8 cellular contexts compared by ENCODE assay signal in the genomic region with DNA sequence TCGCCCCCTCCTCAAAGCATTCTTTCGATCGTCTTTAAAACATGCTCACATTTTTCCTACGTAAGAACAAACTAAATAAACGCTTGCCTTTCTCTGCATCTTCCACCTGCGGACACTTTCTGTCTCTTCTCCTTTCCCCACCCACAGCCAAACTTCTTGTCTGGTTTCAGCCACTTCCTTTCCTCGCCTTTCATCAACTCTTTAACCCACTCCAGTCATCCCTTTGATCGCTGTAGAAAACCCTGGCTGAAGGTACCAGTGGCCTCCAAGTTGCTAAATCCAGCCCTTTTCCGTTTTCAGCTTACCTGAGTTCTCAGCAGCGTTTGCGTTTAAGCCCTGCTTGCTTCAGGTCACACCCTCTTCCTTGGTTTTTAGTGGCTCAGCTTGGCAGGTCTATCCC. TPM values are rescaled to one million over a fixed set of nuclear protein-coding genes. Genes with fewer than 3 reads are reported as not detected.
DNase-seq lines count a peak whose midpoint lies in the region; ATAC-seq and TF ChIP-seq lines count a peak whose summit lies in the region.

No MANE protein-coding gene starts in this region.

- TF ChIP-seq RAD21 in SK-N-SH (IDR thresholded peaks at IDR 0.05; ENCODE audit: low read length): no peak

- peaks cover 2% of the 10 kb centered on the region for H3F3A ChIP-seq in SK-N-SH (replicated peaks; ENCODE audit: insufficient read depth)

- peak overlapping the region; percentile 90 for H3K4me2 ChIP-seq in SK-N-SH

- peak overlapping the region; percentile 59 for H3K9ac ChIP-seq in SK-N-SH

- no peak for DNase-seq in BJ (ENCODE audit: low read depth)
- peak; percentile 34 to 36 for DNase-seq in HAP-1 (ENCODE audit: low spot score in 2 of 2)
- peak; percentile 27 for DNase-seq in SK-N-SH
- peak in 2 of 3 experiments; percentile 12 to 23 for DNase-seq in effector memory CD8-positive, alpha-beta T cell
- DNase-seq in naive thymus-derived CD8-positive, alpha-beta T cell: peak in 7 of 10 donors; percentile 3 to 46 (median 27)
- no peak for DNase-seq in left lobe of liver (ENCODE audit: low spot score)
- DNase-seq in COR-L47 (lab: John Stamatoyannopoulos, UW): no peak

- no peaks in the 10 kb centered on the region for H4K20me1 ChIP-seq in SK-N-SH (ENCODE audit: insufficient read depth)

- CTCF ChIA-PET in BJ (lab: Yijun Ruan, JAX): interaction anchor here (0.6 to 1.2 kb wide), 2 partner anchors 110 to 189 kb away, joined by 3 to 6 read pairs; no protein-coding TSS in a partner anchor
- CTCF ChIA-PET in SK-N-SH (lab: Yijun Ruan, JAX): no interaction called here

- peak overlapping the region; percentile 85 to 89 for H3K27ac Mint-ChIP-seq in effector memory CD8-positive, alpha-beta T cell
- peak overlapping the region; percentile 54 to 98 (median 94) for H3K27ac Mint-ChIP-seq in naive thymus-derived CD8-positive, alpha-beta T cell

- H3K4me3 ChIP-seq in BJ (ENCODE audit: low read depth, low read length) (peak overlapping the region; percentile 94), HAP-1 (peak overlapping the region; percentile 85), SK-N-SH (ENCODE audit: low read depth in 2 of 2, low read length in 1 of 2) (peak overlapping the region; percentile 61 to 71)

- peaks cover 2% of the 10 kb centered on the region for H3K36me3 ChIP-seq in BJ (ENCODE audit: control insufficient read depth, insufficient read depth, low read length)
- peaks cover 29% of the 10 kb centered on the region for H3K36me3 ChIP-seq in HAP-1 (replicated peaks)
- peaks cover 0 to 11% of the 10 kb centered on the region in 2 experiments for H3K36me3 ChIP-seq in SK-N-SH (replicated peaks in 1 of 2; ENCODE audit: control insufficient read depth in 1 of 2, insufficient read depth in 2 of 2, low read length in 1 of 2)

- H3K27me3 Mint-ChIP-seq in effector memory CD8-positive, alpha-beta T cell: no peaks in the 10 kb centered on the region
- no peaks in the 10 kb centered on the region for H3K27me3 Mint-ChIP-seq in naive thymus-derived CD8-positive, alpha-beta T cell

- POLR2A ChIA-PET in BJ (lab: Charles Lee): interaction anchor here (0.6 kb wide), 1 partner anchor 108 kb away, joined by 4 read pairs; no protein-coding TSS in a partner anchor
- POLR2A ChIA-PET in SK-N-SH (lab: Yijun Ruan, JAX): interaction anchor here (0.5 to 1.4 kb wide), 4 partner anchors 20 to 113 kb away, joined by 3 to 6 read pairs (median 4); no protein-coding TSS in a partner anchor
- POLR2A ChIA-PET in naive thymus-derived CD8-positive, alpha-beta T cell (lab: Charles Lee): interaction anchor here (0.6 to 1.8 kb wide), 11 partner anchors 16 to 201 kb away, joined by 3 to 18 read pairs (median 4); a partner anchor contains a TSS

- no peaks in the 10 kb centered on the region for H3K9me3 Mint-ChIP-seq in effector memory CD8-positive, alpha-beta T cell
- H3K9me3 Mint-ChIP-seq in naive thymus-derived CD8-positive, alpha-beta T cell: no peaks in the 10 kb centered on the region

- peaks cover 32 to 49% of the 10 kb centered on the region in 2 donors for H3K4me1 Mint-ChIP-seq in effector memory CD8-positive, alpha-beta T cell (ENCODE audit: low read depth in 2 of 2)
- peaks cover 21 to 72% (median 61%) of the 10 kb centered on the region in 4 donors for H3K4me1 Mint-ChIP-seq in naive thymus-derived CD8-positive, alpha-beta T cell

- peaks cover 6% of the 10 kb centered on the region for H3K4me1 ChIP-seq in HAP-1
- peaks cover 0 to 4% of the 10 kb centered on the region in 2 experiments; a peak in 1 of 4 replicates for H3K4me1 ChIP-seq in SK-N-SH (ENCODE audit: control insufficient read depth in 1 of 2, insufficient read depth in 2 of 2, low read depth in 1 of 2, low read length in 1 of 2)

- no peaks in the 10 kb centered on the region for H3K9me3 ChIP-seq in HAP-1
- H3K9me3 ChIP-seq in SK-N-SH: no peaks in the 10 kb centered on the region

- peaks cover 35% of the 10 kb centered on the region for H3K36me3 Mint-ChIP-seq in effector memory CD8-positive, alpha-beta T cell (ENCODE audit: insufficient read depth)
- peaks cover 0 to 50% (median 4%) of the 10 kb centered on the region in 3 donors for H3K36me3 Mint-ChIP-seq in naive thymus-derived CD8-positive, alpha-beta T cell

- H3K4me3 Mint-ChIP-seq in effector memory CD8-positive, alpha-beta T cell: peak overlapping the region; percentile 91 to 97
- H3K4me3 Mint-ChIP-seq in naive thymus-derived CD8-positive, alpha-beta T cell: peak overlapping the region; percentile 89 to 99 (median 97)

- peak; percentile 9 for ATAC-seq in effector memory CD8-positive, alpha-beta T cell (replicated peaks)
- ATAC-seq in naive thymus-derived CD8-positive, alpha-beta T cell: peak; percentile 5 to 12
- no peak for ATAC-seq in left lobe of liver
- ATAC-seq in HG02840 (IDR thresholded peaks at IDR 0.05; ENCODE audit: low FRiP score, unreplicated experiment): no peak

- H2AFZ ChIP-seq in SK-N-SH (ENCODE audit: low read depth): peak overlapping the region; percentile 69

- H3K27me3 ChIP-seq in BJ (ENCODE audit: control insufficient read depth, insufficient read depth, low read length) (no peaks in the 10 kb centered on the region), HAP-1 (ENCODE audit: low read depth) (no peaks in the 10 kb centered on the region), SK-N-SH (ENCODE audit: insufficient read depth) (no peaks in the 10 kb centered on the region)

- TF ChIP-seq EP300 in SK-N-SH (IDR thresholded peaks at IDR 0.05; ENCODE audit: borderline replicate concordance in 1 of 2, low read depth in 1 of 2, low read length in 1 of 2): no peak

- H3K9me2 ChIP-seq in SK-N-SH: no peaks in the 10 kb centered on the region

- in situ Hi-C loops in HAP-1 (cut with MboI; ENCODE audit: low sequenced_read_pairs): no loop called here

- WGBS in SK-N-SH (ENCODE audit: low lambda C conversion rate): 3% methylated on average over 11 of the region's 11 CpGs

- H3K27ac ChIP-seq in SK-N-SH (ENCODE audit: low read depth in 2 of 2, low read length in 1 of 2): peak overlapping the region; percentile 7 to 10; a peak in 2 of 4 replicates

- peaks cover 74% of the 10 kb centered on the region for H3K79me2 ChIP-seq in SK-N-SH (ENCODE audit: insufficient read depth)

- TF ChIP-seq CTCF in BJ (IDR thresholded peaks at IDR 0.05; ENCODE audit: insufficient read depth, low read depth, low read length) (no peak), SK-N-SH (IDR thresholded peaks at IDR 0.05) (no peak)

TF ChIP-seq in SK-N-SH, 30 proteins besides CTCF, POLR2A, EP300 and RAD21:
- TF ChIP-seq, protein P1, sequence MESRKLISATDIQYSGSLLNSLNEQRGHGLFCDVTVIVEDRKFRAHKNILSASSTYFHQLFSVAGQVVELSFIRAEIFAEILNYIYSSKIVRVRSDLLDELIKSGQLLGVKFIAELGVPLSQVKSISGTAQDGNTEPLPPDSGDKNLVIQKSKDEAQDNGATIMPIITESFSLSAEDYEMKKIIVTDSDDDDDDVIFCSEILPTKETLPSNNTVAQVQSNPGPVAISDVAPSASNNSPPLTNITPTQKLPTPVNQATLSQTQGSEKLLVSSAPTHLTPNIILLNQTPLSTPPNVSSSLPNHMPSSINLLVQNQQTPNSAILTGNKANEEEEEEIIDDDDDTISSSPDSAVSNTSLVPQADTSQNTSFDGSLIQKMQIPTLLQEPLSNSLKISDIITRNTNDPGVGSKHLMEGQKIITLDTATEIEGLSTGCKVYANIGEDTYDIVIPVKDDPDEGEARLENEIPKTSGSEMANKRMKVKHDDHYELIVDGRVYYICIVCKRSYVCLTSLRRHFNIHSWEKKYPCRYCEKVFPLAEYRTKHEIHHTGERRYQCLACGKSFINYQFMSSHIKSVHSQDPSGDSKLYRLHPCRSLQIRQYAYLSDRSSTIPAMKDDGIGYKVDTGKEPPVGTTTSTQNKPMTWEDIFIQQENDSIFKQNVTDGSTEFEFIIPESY (IDR thresholded peaks at IDR 0.05; ENCODE audit: borderline replicate concordance, low read depth): no peak
- no peak for TF ChIP-seq EZH2phosphoT487 (IDR thresholded peaks at IDR 0.05; ENCODE audit: borderline replicate concordance, low read depth)
- no peak for TF ChIP-seq MEF2A (IDR thresholded peaks at IDR 0.05; ENCODE audit: borderline replicate concordance, low read depth)
- TF ChIP-seq POLR2AphosphoS5 (IDR thresholded peaks at IDR 0.05; ENCODE audit: low read depth, low read length): no peak
- no peak for TF ChIP-seq FOXM1 (IDR thresholded peaks at IDR 0.05; ENCODE audit: low read depth)
- TF ChIP-seq FOSL2 (IDR thresholded peaks at IDR 0.05; ENCODE audit: borderline replicate concordance, low read depth): no peak
- TF ChIP-seq, protein P2, sequence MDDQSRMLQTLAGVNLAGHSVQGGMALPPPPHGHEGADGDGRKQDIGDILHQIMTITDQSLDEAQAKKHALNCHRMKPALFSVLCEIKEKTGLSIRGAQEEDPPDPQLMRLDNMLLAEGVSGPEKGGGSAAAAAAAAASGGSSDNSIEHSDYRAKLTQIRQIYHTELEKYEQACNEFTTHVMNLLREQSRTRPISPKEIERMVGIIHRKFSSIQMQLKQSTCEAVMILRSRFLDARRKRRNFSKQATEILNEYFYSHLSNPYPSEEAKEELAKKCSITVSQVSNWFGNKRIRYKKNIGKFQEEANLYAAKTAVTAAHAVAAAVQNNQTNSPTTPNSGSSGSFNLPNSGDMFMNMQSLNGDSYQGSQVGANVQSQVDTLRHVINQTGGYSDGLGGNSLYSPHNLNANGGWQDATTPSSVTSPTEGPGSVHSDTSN (IDR thresholded peaks at IDR 0.05): no peak
- no peak for TF ChIP-seq ELF1 (IDR thresholded peaks at IDR 0.05)
- no peak for TF ChIP-seq YY1 (IDR thresholded peaks at IDR 0.05; ENCODE audit: low read depth)
- no peak for TF ChIP-seq SMC3 (IDR thresholded peaks at IDR 0.05; ENCODE audit: low read depth, low read length)

RNA-seq across cellular contexts. Expression of a gene that starts 0.5 kb away (rescaled TPM):
- polyA plus RNA-seq in BJ (2011; rRNA removed) (58.8 and 67.9 TPM in 2 replicates), SK-N-SH (2012; rRNA removed) (47.2 and 53.7 TPM in 2 replicates)
- 27.6 and 38.2 TPM in 2 replicates for polyA minus RNA-seq in BJ (2011; rRNA and poly(A)+ RNA removed)
- 48.7 and 51.8 TPM in 2 replicates for polyA plus RNA-seq in SK-N-SH (2012; cell fraction: cytosol; rRNA removed)
- polyA plus RNA-seq in SK-N-SH (2012; cell fraction: nucleus; rRNA removed): 54.9 and 57.1 TPM in 2 replicates
- total RNA-seq in naive thymus-derived CD8-positive, alpha-beta T cell: 100 to 1,000 TPM; 104 to 105 TPM
- 10 to 100 TPM; 79.4 to 89.7 (median 84.5) TPM for polyA plus RNA-seq in naive thymus-derived CD8-positive, alpha-beta T cell
- 33.3 TPM for total RNA-seq in left lobe of liver

RNA-seq across cellular contexts. Expression of a gene that starts 0.6 kb away (rescaled TPM):
- polyA plus RNA-seq in BJ (2011; rRNA removed) (4.4 and 4.5 TPM in 2 replicates), SK-N-SH (2012; rRNA removed) (4.9 and 6.1 TPM in 2 replicates)
- 7.0 and 10.1 TPM in 2 replicates for polyA minus RNA-seq in BJ (2011; rRNA and poly(A)+ RNA removed)
- 3.0 and 3.9 TPM in 2 replicates for polyA plus RNA-seq in SK-N-SH (2012; cell fraction: cytosol; rRNA removed)
- polyA plus RNA-seq in SK-N-SH (2012; cell fraction: nucleus; rRNA removed): 8.2 and 13.4 TPM in 2 replicates
- total RNA-seq in naive thymus-derived CD8-positive, alpha-beta T cell: 10 to 100 TPM; 35.7 to 41.4 TPM
- polyA plus RNA-seq in naive thymus-derived CD8-positive, alpha-beta T cell: 10 to 100 TPM; 10.8 to 16.9 (median 12.7) TPM
- total RNA-seq in left lobe of liver: 6.4 TPM

Comparison
In these comparisons a context has a peak if more than half of its experiments do, and no peak if none do; other contexts are left out.
1. DNase-seq: peak in HAP-1 (2 of 2), SK-N-SH (single experiment), effector memory CD8-positive, alpha-beta T cell (2 of 3) and naive thymus-derived CD8-positive, alpha-beta T cell (7 of 10); none in BJ (single experiment), left lobe of liver (single experiment) and COR-L47 (single experiment).
2. ATAC-seq: peak in effector memory CD8-positive, alpha-beta T cell (single experiment) and naive thymus-derived CD8-positive, alpha-beta T cell (2 of 2); none in left lobe of liver (single experiment) and HG02840 (single experiment).
3. Peak in every context shown above with its lines, with median percentiles within 50 percentile points of each other: H3K4me3 ChIP-seq.